Comparison of ENCODE assay signal across 8 cellular contexts in the genomic region with DNA sequence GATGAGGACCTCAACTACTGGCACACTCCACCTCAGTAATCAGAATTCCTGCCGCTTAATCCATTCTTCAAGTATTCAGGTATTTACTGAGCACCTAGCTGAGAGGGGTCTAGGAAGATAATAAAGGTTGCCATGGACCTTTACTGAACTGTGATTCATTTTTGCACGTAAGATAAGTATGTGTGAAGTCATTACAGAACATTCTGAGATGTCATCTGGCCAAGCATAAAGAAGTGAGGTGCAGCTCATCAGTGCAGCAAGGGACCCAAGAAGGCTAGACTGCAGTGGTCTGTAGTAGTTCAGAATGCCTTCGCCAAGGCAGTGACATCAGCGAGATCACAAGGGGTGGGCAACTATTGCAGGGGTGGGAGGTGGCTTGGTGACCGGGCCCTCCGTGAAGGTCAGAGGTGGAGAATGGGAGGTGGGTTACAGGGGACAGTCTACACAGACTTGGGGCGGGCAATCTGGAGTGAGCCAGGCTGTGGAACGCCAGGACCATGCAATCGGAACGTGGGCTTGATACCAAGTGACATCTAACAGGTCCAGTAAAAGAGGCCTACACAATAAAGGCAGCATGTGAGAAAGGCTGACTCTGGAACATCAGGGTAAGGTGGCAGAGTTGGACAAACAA.
DNase-seq lines count a peak whose midpoint lies in the region; ATAC-seq, FAIRE-seq and TF ChIP-seq lines count a peak whose summit lies in the region.
"Had no signal": no experiment of that assay in that cellular context is flagged by ENCODE, and none has a peak within 500 bp of the region (broad histone marks: within the 10 kb centered on the region; RNA-seq: fewer than 3 reads in every experiment).

No MANE protein-coding gene starts in this region.

- POLR2A ChIA-PET in activated CD4-positive, alpha-beta memory T cell treated with anti-CD3 and anti-CD28 coated beads, Interleukin-2, amount 10 ng/mL, durations not matched to agents 7 days and 5 days (lab: Charles Lee), result interaction anchor here (0.8 to 1.9 kb wide), 16 partner anchors 9 to 476 kb away, joined by 3 to 10 read pairs (median 3); a partner anchor contains a TSS

- no peaks in the 10 kb centered on the region for H3K27me3 Mint-ChIP-seq in activated CD4-positive, alpha-beta memory T cell treated with anti-CD3 and anti-CD28 coated beads, Interleukin-2, amount 10 ng/mL, durations not matched to agents 7 days and 5 days
- H3K27me3 Mint-ChIP-seq in stimulated activated naive B cell treated with anti-CD40 and anti-IgM and Interleukin-4, amounts not matched to agents 10 μg/mL and 1 μg/mL and 100 μg/mL, for 72 hours, result no peaks in the 10 kb centered on the region

- no peaks in the 10 kb centered on the region for H3K9me3 ChIP-seq in HUES6 (ENCODE audit: control insufficient read depth, insufficient read depth, low read depth, low read length)
- no peaks in the 10 kb centered on the region for H3K9me3 ChIP-seq in keratinocyte (ENCODE audit: control insufficient read depth, low read depth, low read length)

- no peaks in the 10 kb centered on the region for H4K20me1 ChIP-seq in keratinocyte (ENCODE audit: control insufficient read depth, extremely low read depth, insufficient read depth, low read length)

- DNase-seq in activated CD4-positive, alpha-beta memory T cell treated with anti-CD3 and anti-CD28 coated beads, Interleukin-2, amount 10 ng/mL, durations not matched to agents 7 days and 5 days, result no peak
- DNase-seq in keratinocyte (ENCODE audit: low read depth, low spot score) (no peak), OCI-M1 (lab: John Stamatoyannopoulos, UW) (no peak)
- no peak for DNase-seq in stimulated activated naive B cell treated with anti-CD40 and anti-IgM and Interleukin-4, amounts not matched to agents 10 μg/mL and 1 μg/mL and 100 μg/mL, for 72 hours
- DNase-seq: foreskin melanocyte had no signal

- CTCF ChIA-PET in activated CD4-positive, alpha-beta memory T cell treated with anti-CD3 and anti-CD28 coated beads, Interleukin-2, amount 10 ng/mL, durations not matched to agents 7 days and 5 days (lab: Charles Lee), result interaction anchor here (0.7 to 1.5 kb wide), 4 partner anchors 14 to 424 kb away, joined by 3 to 6 read pairs (median 3); no protein-coding TSS in a partner anchor

- H3K9me3 Mint-ChIP-seq in activated CD4-positive, alpha-beta memory T cell treated with anti-CD3 and anti-CD28 coated beads, Interleukin-2, amount 10 ng/mL, durations not matched to agents 7 days and 5 days, result no peaks in the 10 kb centered on the region
- peaks cover 5 to 6% of the 10 kb centered on the region in 2 donors for H3K9me3 Mint-ChIP-seq in stimulated activated naive B cell treated with anti-CD40 and anti-IgM and Interleukin-4, amounts not matched to agents 10 μg/mL and 1 μg/mL and 100 μg/mL, for 72 hours

- peak overlapping the region; percentile 7 for H3K4me3 Mint-ChIP-seq in activated CD4-positive, alpha-beta memory T cell treated with anti-CD3 and anti-CD28 coated beads, Interleukin-2, amount 10 ng/mL, durations not matched to agents 7 days and 5 days
- H3K4me3 Mint-ChIP-seq in stimulated activated naive B cell treated with anti-CD40 and anti-IgM and Interleukin-4, amounts not matched to agents 10 μg/mL and 1 μg/mL and 100 μg/mL, for 72 hours, result peak overlapping the region in 1 of 2 donors; percentile 2

- peak overlapping the region; percentile 80 for H3K4me2 ChIP-seq in keratinocyte (ENCODE audit: control insufficient read depth, extremely low read depth, insufficient read depth, low read depth, low read length)

- H3K27ac ChIP-seq in HUES6 (ENCODE audit: low read depth, low read length) (no peak overlapping the region), keratinocyte (ENCODE audit: control insufficient read depth, insufficient read depth, low read length) (peak overlapping the region; percentile 76)

- H3K4me3 ChIP-seq in HUES6 (ENCODE audit: low read depth, low read length), result peak overlapping the region; percentile 82; the same call in 1 of the 2 replicates
- H3K4me3 ChIP-seq in keratinocyte (ENCODE audit: control insufficient read depth in 2 of 3, extremely low read depth in 1 of 3, insufficient read depth in 2 of 3, low read depth in 1 of 3, low read length in 3 of 3), result no peak overlapping the region

- TF ChIP-seq CTCF in keratinocyte (optimal IDR thresholded peaks at IDR 0.05 in 1 of 3, IDR thresholded peaks at IDR 0.05 in 1 of 3, conservative IDR thresholded peaks at IDR 0.05 in 1 of 3; ENCODE audit: extremely low read depth in 1 of 3, insufficient read depth in 2 of 3, low read length in 3 of 3), result no peak

- H3K9me1 ChIP-seq in keratinocyte (ENCODE audit: control insufficient read depth, extremely low read depth, insufficient read depth, low read length), result no peaks in the 10 kb centered on the region

- peaks cover 9% of the 10 kb centered on the region; the same call in 1 of the 2 replicates for H3K36me3 ChIP-seq in HUES6 (ENCODE audit: control insufficient read depth, insufficient read depth, low read length)
- peaks cover 0 to 3% of the 10 kb centered on the region in 2 experiments for H3K36me3 ChIP-seq in keratinocyte (ENCODE audit: control insufficient read depth in 2 of 2, extremely low read depth in 1 of 2, insufficient read depth in 2 of 2, low read length in 2 of 2)

- no peak overlapping the region for H2AFZ ChIP-seq in keratinocyte (ENCODE audit: control insufficient read depth, low read length)

- peak overlapping the region; percentile 94 for H3K27ac Mint-ChIP-seq in activated CD4-positive, alpha-beta memory T cell treated with anti-CD3 and anti-CD28 coated beads, Interleukin-2, amount 10 ng/mL, durations not matched to agents 7 days and 5 days
- peak overlapping the region; percentile 99 for H3K27ac Mint-ChIP-seq in stimulated activated naive B cell treated with anti-CD40 and anti-IgM and Interleukin-4, amounts not matched to agents 10 μg/mL and 1 μg/mL and 100 μg/mL, for 72 hours

- no peak for ATAC-seq in stimulated activated naive B cell treated with anti-CD40 and anti-IgM and Interleukin-4, amounts not matched to agents 10 μg/mL and 1 μg/mL and 100 μg/mL, for 72 hours (replicated peaks)
- ATAC-seq in HG02973 (IDR thresholded peaks at IDR 0.05; ENCODE audit: unreplicated experiment) (no peak), GM18867 (IDR thresholded peaks at IDR 0.05; ENCODE audit: unreplicated experiment) (no peak)

- dilution Hi-C loops in keratinocyte (cut with MboI; ENCODE audit: extremely low pct_ligation_motif_present, low sequenced_read_pairs), result no loop called here

- H3K27me3 ChIP-seq in HUES6 (ENCODE audit: control insufficient read depth, insufficient read depth, low read length) (no peaks in the 10 kb centered on the region), keratinocyte (ENCODE audit: control insufficient read depth, extremely low read depth, insufficient read depth, low read length) (no peaks in the 10 kb centered on the region)

- peaks cover 20% of the 10 kb centered on the region for H3K79me2 ChIP-seq in keratinocyte (ENCODE audit: control insufficient read depth, insufficient read depth, low read length)

- peaks cover 52% of the 10 kb centered on the region for H3K4me1 Mint-ChIP-seq in activated CD4-positive, alpha-beta memory T cell treated with anti-CD3 and anti-CD28 coated beads, Interleukin-2, amount 10 ng/mL, durations not matched to agents 7 days and 5 days
- peaks cover 45 to 61% of the 10 kb centered on the region in 2 donors for H3K4me1 Mint-ChIP-seq in stimulated activated naive B cell treated with anti-CD40 and anti-IgM and Interleukin-4, amounts not matched to agents 10 μg/mL and 1 μg/mL and 100 μg/mL, for 72 hours

- peaks cover 42% of the 10 kb centered on the region for H3K4me1 ChIP-seq in HUES6 (ENCODE audit: control insufficient read depth, insufficient read depth, low read length)
- peaks cover 26% of the 10 kb centered on the region for H3K4me1 ChIP-seq in keratinocyte (ENCODE audit: control insufficient read depth, extremely low read depth, insufficient read depth, low read length)

- H3K36me3 Mint-ChIP-seq in activated CD4-positive, alpha-beta memory T cell treated with anti-CD3 and anti-CD28 coated beads, Interleukin-2, amount 10 ng/mL, durations not matched to agents 7 days and 5 days (ENCODE audit: low read depth), result peaks cover 14% of the 10 kb centered on the region
- H3K36me3 Mint-ChIP-seq in stimulated activated naive B cell treated with anti-CD40 and anti-IgM and Interleukin-4, amounts not matched to agents 10 μg/mL and 1 μg/mL and 100 μg/mL, for 72 hours, result peaks cover 25 to 27% of the 10 kb centered on the region in 2 donors

- no peak for FAIRE-seq in keratinocyte (lab: Jason Lieb, UNC)

- H3K9ac ChIP-seq in HUES6 (ENCODE audit: low read length) (no peak overlapping the region), keratinocyte (ENCODE audit: control insufficient read depth, extremely low read depth, insufficient read depth, low read length) (no peak overlapping the region)
